ENCODE assay signal across 9 cellular contexts in the genomic region with DNA sequence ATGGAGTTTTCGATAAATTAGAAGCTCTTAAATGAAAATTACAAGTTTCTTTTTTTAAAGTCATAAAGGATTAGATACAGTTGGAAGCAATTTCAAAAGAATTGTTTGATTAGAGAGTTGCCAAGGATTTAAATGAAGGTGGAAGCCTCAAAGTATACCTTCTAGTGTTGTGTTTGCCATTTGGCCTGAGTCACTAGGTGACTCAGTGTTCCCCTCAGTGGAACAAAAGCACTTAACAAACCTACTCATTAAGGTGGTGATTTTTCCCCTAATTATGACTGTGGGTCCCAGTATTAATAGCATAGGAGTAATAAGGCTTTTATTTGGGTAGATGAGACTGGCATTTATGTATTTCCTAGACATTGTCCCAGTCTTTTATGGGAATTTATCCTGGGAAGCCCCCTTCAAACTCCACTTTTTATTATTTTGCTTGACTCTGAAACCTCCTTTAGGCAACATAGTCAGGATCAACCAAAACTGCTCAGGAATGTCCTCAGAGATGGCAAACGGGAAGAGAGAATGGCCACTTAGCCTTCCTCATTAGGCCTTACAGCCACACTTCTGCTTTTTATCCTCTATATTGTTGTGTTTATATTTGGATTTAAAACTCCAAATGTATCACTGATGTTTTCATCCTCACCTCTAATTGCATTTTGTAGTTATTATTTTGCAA.
DNase-seq lines count a peak whose midpoint lies in the region; ATAC-seq, FAIRE-seq and TF ChIP-seq lines count a peak whose summit lies in the region.
"Had no signal": no experiment of that assay in that cellular context is flagged by ENCODE, and none has a peak within 500 bp of the region (broad histone marks: within the 10 kb centered on the region; RNA-seq: fewer than 3 reads in every experiment).

No MANE protein-coding gene starts in this region.

- H3K36me3 ChIP-seq in endothelial cell of umbilical vein (ENCODE audit: control insufficient read depth in 2 of 2, extremely low read depth in 1 of 2, insufficient read depth in 2 of 2, low read length in 2 of 2): no peaks in the 10 kb centered on the region

- no peak overlapping the region for H3K9ac ChIP-seq in endothelial cell of umbilical vein (replicated peaks; ENCODE audit: extremely low read depth, insufficient read depth, low read length)

- no peaks in the 10 kb centered on the region for H3K27me3 ChIP-seq in endothelial cell of umbilical vein (ENCODE audit: control insufficient read depth in 2 of 2, insufficient read depth in 2 of 2, low read length in 2 of 2)

- no peaks in the 10 kb centered on the region for H3K9me3 ChIP-seq in endothelial cell of umbilical vein (replicated peaks; ENCODE audit: control insufficient read depth, insufficient read depth, low read length)

- no peak overlapping the region for H3K4me3 ChIP-seq in endothelial cell of umbilical vein (replicated peaks in 1 of 3; ENCODE audit: insufficient read depth in 1 of 3, low read depth in 1 of 3, low read length in 3 of 3)

- peak; percentile 26 for TF ChIP-seq POLR2A in endothelial cell of umbilical vein (IDR thresholded peaks at IDR 0.05; ENCODE audit: low read depth, low read length)

- in situ Hi-C loops in ACHN (cut with HindIII; ENCODE audit: low pct_ligation_motif_present, low pct_unique_long_range_greater_than_20kb, low sequenced_read_pairs): no loop called here

- BruUV-seq in endothelial cell of umbilical vein (replicated peaks; lab: Mats Ljungman, UMichigan): no TSS peak

- H2AFZ ChIP-seq in endothelial cell of umbilical vein (ENCODE audit: low read depth, low read length): no peak overlapping the region

- H3K9me1 ChIP-seq in endothelial cell of umbilical vein (replicated peaks; ENCODE audit: control insufficient read depth, extremely low read depth, insufficient read depth, low read length): no peaks in the 10 kb centered on the region

- H3K27me3 Mint-ChIP-seq in activated T-cell treated with anti-CD3 and anti-CD28 coated beads, Interleukin-2, amount 50 U/mL, for 24 hours: no peaks in the 10 kb centered on the region
- H3K27me3 Mint-ChIP-seq in stimulated activated naive CD8-positive, alpha-beta T cell treated with anti-CD3 and anti-CD28 coated beads, Interleukin-15, Interleukin-2, amounts not matched to agents 100 ng/mL and 50 ng/mL, for 24 hours: no peaks in the 10 kb centered on the region

- peak overlapping the region; percentile 83 for H3K27ac Mint-ChIP-seq in activated T-cell treated with anti-CD3 and anti-CD28 coated beads, Interleukin-2, amount 50 U/mL, for 24 hours
- H3K27ac Mint-ChIP-seq in stimulated activated naive CD8-positive, alpha-beta T cell treated with anti-CD3 and anti-CD28 coated beads, Interleukin-15, Interleukin-2, amounts not matched to agents 100 ng/mL and 50 ng/mL, for 24 hours: peak overlapping the region; percentile 84

- TF ChIP-seq CTCF in endothelial cell of umbilical vein (IDR thresholded peaks at IDR 0.05; ENCODE audit: extremely low read depth in 1 of 2, insufficient read depth in 1 of 2, low read depth in 1 of 2, low read length in 2 of 2) (no peak), omental fat pad (IDR thresholded peaks at IDR 0.05) (no peak)

- POLR2A ChIA-PET in endothelial cell of umbilical vein (lab: Charles Lee): no interaction called here

- intact Hi-C loops in endothelial cell of umbilical vein (cut with micrococcal nuclease): loop anchor here (5.0 kb wide), 1 partner anchor 48 kb away; no protein-coding TSS in a partner anchor

- FAIRE-seq in endothelial cell of umbilical vein (lab: Jason Lieb, UNC): peak; percentile 77

- peaks cover 13% of the 10 kb centered on the region for H3K9me3 Mint-ChIP-seq in activated T-cell treated with anti-CD3 and anti-CD28 coated beads, Interleukin-2, amount 50 U/mL, for 24 hours
- peaks cover 9% of the 10 kb centered on the region for H3K9me3 Mint-ChIP-seq in stimulated activated naive CD8-positive, alpha-beta T cell treated with anti-CD3 and anti-CD28 coated beads, Interleukin-15, Interleukin-2, amounts not matched to agents 100 ng/mL and 50 ng/mL, for 24 hours

- dilution Hi-C loops in endothelial cell of umbilical vein (cut with MboI; ENCODE audit: extremely low pct_ligation_motif_present, low sequenced_read_pairs): no loop called here

- H3K27ac ChIP-seq in endothelial cell of umbilical vein (ENCODE audit: insufficient read depth, low read depth, low read length): peak overlapping the region; percentile 58

- peaks cover 25% of the 10 kb centered on the region for H3K4me1 Mint-ChIP-seq in activated T-cell treated with anti-CD3 and anti-CD28 coated beads, Interleukin-2, amount 50 U/mL, for 24 hours (ENCODE audit: low read depth)
- peaks cover 28% of the 10 kb centered on the region for H3K4me1 Mint-ChIP-seq in stimulated activated naive CD8-positive, alpha-beta T cell treated with anti-CD3 and anti-CD28 coated beads, Interleukin-15, Interleukin-2, amounts not matched to agents 100 ng/mL and 50 ng/mL, for 24 hours (ENCODE audit: low read depth)

- H4K20me1 ChIP-seq in endothelial cell of umbilical vein (replicated peaks; ENCODE audit: control insufficient read depth, extremely low read depth, insufficient read depth, low read length): no peaks in the 10 kb centered on the region

- H3K36me3 Mint-ChIP-seq in activated T-cell treated with anti-CD3 and anti-CD28 coated beads, Interleukin-2, amount 50 U/mL, for 24 hours (ENCODE audit: low read depth): peaks cover 71% of the 10 kb centered on the region
- peaks cover 39% of the 10 kb centered on the region for H3K36me3 Mint-ChIP-seq in stimulated activated naive CD8-positive, alpha-beta T cell treated with anti-CD3 and anti-CD28 coated beads, Interleukin-15, Interleukin-2, amounts not matched to agents 100 ng/mL and 50 ng/mL, for 24 hours (ENCODE audit: low read depth)

- H3K4me2 ChIP-seq in endothelial cell of umbilical vein (ENCODE audit: insufficient read depth, low read length): peak overlapping the region; percentile 57

- no peak for ATAC-seq in omental fat pad (ENCODE audit: low FRiP score)

- CTCF ChIA-PET in endothelial cell of umbilical vein (lab: Charles Lee): interaction anchor here (1.5 to 2.1 kb wide), 3 partner anchors 27 to 315 kb away, joined by 3 to 5 read pairs (median 5); no protein-coding TSS in a partner anchor

- H3K4me1 ChIP-seq in endothelial cell of umbilical vein (ENCODE audit: control insufficient read depth, extremely low read depth, insufficient read depth, low read length): peaks cover 25% of the 10 kb centered on the region

- DNase-seq in activated T-cell treated with anti-CD3 and anti-CD28 coated beads, Interleukin-2, amount 50 U/mL, for 24 hours: no peak
- DNase-seq in activated T-cell treated with anti-CD3 and anti-CD28 coated beads, Interleukin-2, amount 50 U/mL, for 48 hours: no peak
- DNase-seq in NCI-H146 treated with DMSO at 0.1 percent for 48 hours (lab: John Stamatoyannopoulos, UW; ENCODE audit: unreplicated experiment) (peak; percentile 4), endothelial cell of umbilical vein (ENCODE audit: low read depth, low spot score) (peak; percentile 61), SHP77 treated with DMSO at 0.1 percent for 48 hours (lab: John Stamatoyannopoulos, UW) (no peak), ACHN (no peak), omental fat pad (ENCODE audit: low spot score) (no peak)
- DNase-seq: DMS79 had no signal

- peaks cover 2% of the 10 kb centered on the region for H3K79me2 ChIP-seq in endothelial cell of umbilical vein (ENCODE audit: control insufficient read depth, insufficient read depth, low read length)

- H3K4me3 Mint-ChIP-seq in activated T-cell treated with anti-CD3 and anti-CD28 coated beads, Interleukin-2, amount 50 U/mL, for 24 hours: no peak overlapping the region
- peak overlapping the region; percentile 20 for H3K4me3 Mint-ChIP-seq in stimulated activated naive CD8-positive, alpha-beta T cell treated with anti-CD3 and anti-CD28 coated beads, Interleukin-15, Interleukin-2, amounts not matched to agents 100 ng/mL and 50 ng/mL, for 24 hours

TF ChIP-seq in endothelial cell of umbilical vein, 7 proteins besides CTCF, POLR2A, EP300 and RAD21:
- TF ChIP-seq FOS (IDR thresholded peaks at IDR 0.05; ENCODE audit: borderline replicate concordance, insufficient read depth, low read length) (peak; percentile 68), JUN (IDR thresholded peaks at IDR 0.05; ENCODE audit: borderline replicate concordance, insufficient read depth, insufficient read length, low read depth) (peak; percentile 66), GATA2 (IDR thresholded peaks at IDR 0.05; ENCODE audit: insufficient read depth, insufficient read length, low read depth, low read length) (no peak), MYC (IDR thresholded peaks at IDR 0.05; ENCODE audit: low read depth, low read length) (no peak), POLR2AphosphoS5 (IDR thresholded peaks at IDR 0.05; ENCODE audit: insufficient read depth, low read depth, low read length) (no peak), EZH2 (IDR thresholded peaks at IDR 0.05; ENCODE audit: borderline replicate concordance, low read depth, low read length, severe bottlenecking) (no peak)
- TF ChIP-seq, protein P1, sequence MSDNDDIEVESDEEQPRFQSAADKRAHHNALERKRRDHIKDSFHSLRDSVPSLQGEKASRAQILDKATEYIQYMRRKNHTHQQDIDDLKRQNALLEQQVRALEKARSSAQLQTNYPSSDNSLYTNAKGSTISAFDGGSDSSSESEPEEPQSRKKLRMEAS (IDR thresholded peaks at IDR 0.05; ENCODE audit: insufficient read depth, insufficient read length): no peak

Comparison
In these comparisons a context has a peak if more than half of its experiments do, and no peak if none do; other contexts are left out.
1. DNase-seq: peak in NCI-H146 treated with DMSO at 0.1 percent for 48 hours (single experiment) and endothelial cell of umbilical vein (single experiment); none in activated T-cell treated with anti-CD3 and anti-CD28 coated beads, Interleukin-2, amount 50 U/mL, for 24 hours (single experiment), activated T-cell treated with anti-CD3 and anti-CD28 coated beads, Interleukin-2, amount 50 U/mL, for 48 hours (0 of 2), SHP77 treated with DMSO at 0.1 percent for 48 hours (single experiment), ACHN (single experiment) and omental fat pad (single experiment).